ENCODE assay signal across 8 cellular contexts in genomic region chr12:48865441-48866290, GRCh38. TPM values are rescaled to one million over a fixed set of nuclear protein-coding genes. Genes with fewer than 3 reads are reported as not detected.
A peak's percentile ranks its signal among the peaks of the same experiment; 100 is the strongest.
DNase-seq lines count a peak whose midpoint lies in the region; ATAC-seq lines count a peak whose summit lies in the region.

RND1 (minus strand) TSS chr12:48865870; CDS start chr12:48865767, 103 bp downstream.

- H3K9me3 ChIP-seq in endocrine pancreas (ENCODE audit: control insufficient read depth, low read length) (no peaks in the 10 kb centered on the region), mesenchymal stem cell (ENCODE audit: control insufficient read depth, low read length) (no peaks in the 10 kb centered on the region)

- no peaks in the 10 kb centered on the region for H3K4me1 ChIP-seq in endocrine pancreas (ENCODE audit: control insufficient read depth, insufficient read depth, low read length)
- peaks cover 9% of the 10 kb centered on the region for H3K4me1 ChIP-seq in mesenchymal stem cell (ENCODE audit: control insufficient read depth, insufficient read depth, low read depth, low read length)

- no peak within 1 kb of the TSS for H2BK12ac ChIP-seq in mesenchymal stem cell (ENCODE audit: low read length in 2 of 2)

- no peaks in the 10 kb centered on the region for H3K27me3 ChIP-seq in endocrine pancreas (ENCODE audit: control insufficient read depth, insufficient read depth, low read length)
- H3K27me3 ChIP-seq in mesenchymal stem cell (ENCODE audit: control insufficient read depth in 1 of 2, insufficient read depth in 1 of 2, low read length in 2 of 2) = peaks cover 43 to 45% of the 10 kb centered on the region in 2 experiments

- H2AK5ac ChIP-seq in mesenchymal stem cell (ENCODE audit: low read length, severe bottlenecking) = no peak within 1 kb of the TSS

- peak; percentile 82 for ATAC-seq in GM21360 (IDR thresholded peaks at IDR 0.05; ENCODE audit: unreplicated experiment)

- H3K4me3 ChIP-seq in endocrine pancreas (ENCODE audit: control insufficient read depth, insufficient read depth, low read length) = peak within 1 kb of the TSS; percentile 7
- peak within 1 kb of the TSS; percentile 57 to 88 for H3K4me3 ChIP-seq in mesenchymal stem cell (ENCODE audit: insufficient read depth in 1 of 2, low read depth in 1 of 2, low read length in 2 of 2)

- H3K4ac ChIP-seq in mesenchymal stem cell (ENCODE audit: low read depth in 1 of 2, low read length in 2 of 2) = no peak within 1 kb of the TSS

- peak within 1 kb of the TSS in 1 of 2 experiments; percentile 11 for H3K18ac ChIP-seq in mesenchymal stem cell (ENCODE audit: low read depth in 1 of 2, low read length in 2 of 2)

- no peak within 1 kb of the TSS for H3K14ac ChIP-seq in mesenchymal stem cell (ENCODE audit: low read length in 2 of 2)

- H4K91ac ChIP-seq in mesenchymal stem cell (ENCODE audit: low read length) = no peak within 1 kb of the TSS

- no peaks in the 10 kb centered on the region for H3K79me1 ChIP-seq in mesenchymal stem cell (replicated peaks; ENCODE audit: low read length, poor library complexity, severe bottlenecking)

- H3K9ac ChIP-seq in endocrine pancreas (ENCODE audit: control insufficient read depth, insufficient read depth, low read length) = peak within 1 kb of the TSS; percentile 56
- H3K9ac ChIP-seq in mesenchymal stem cell (ENCODE audit: low read length) = peak within 1 kb of the TSS; percentile 64

- DNase-seq in COR-L47 (lab: John Stamatoyannopoulos, UW) (peak; percentile 95), HT-29 (ENCODE audit: low spot score) (peak; percentile 94), mesenchymal stem cell (peak; percentile 95)
- DNase-seq in NK-92 treated with Interleukin-12 subunit alpha and Interleukin-12 subunit beta, amount 100 ng/mL, for 24 hours (lab: John Stamatoyannopoulos, UW) = peak; percentile 47
- peak; percentile 73 for DNase-seq in activated CD8-positive, alpha-beta memory T cell treated with anti-CD3 and anti-CD28 coated beads, Interleukin-2, amount 50 U/mL, for 1 hour (ENCODE audit: extremely low read depth)
- peak; percentile 69 for DNase-seq in stimulated activated CD8-positive, alpha-beta memory T cell treated with anti-CD3 and anti-CD28 coated beads, Interleukin-12 subunit alpha, Interleukin-12 subunit beta, amount 100 ng/mL, for 24 hours (ENCODE audit: extremely low read depth)

- no peak within 1 kb of the TSS for H2BK5ac ChIP-seq in mesenchymal stem cell (ENCODE audit: low read depth, low read length, poor library complexity, severe bottlenecking)

- H2BK15ac ChIP-seq in mesenchymal stem cell (ENCODE audit: low read depth, poor library complexity, severe bottlenecking) = no peak within 1 kb of the TSS

- H3K23ac ChIP-seq in mesenchymal stem cell (ENCODE audit: low read length in 2 of 2) = no peak within 1 kb of the TSS

- H4K8ac ChIP-seq in mesenchymal stem cell (ENCODE audit: low read length) = no peak within 1 kb of the TSS

- peak within 1 kb of the TSS; percentile 67 for H3K4me2 ChIP-seq in mesenchymal stem cell (ENCODE audit: low read length, poor library complexity, severe bottlenecking)

- H2BK120ac ChIP-seq in mesenchymal stem cell (ENCODE audit: low read depth, low read length) = no peak within 1 kb of the TSS

- H2AFZ ChIP-seq in mesenchymal stem cell (ENCODE audit: low read depth, low read length) = peak within 1 kb of the TSS; percentile 69

- H3K36me3 ChIP-seq in endocrine pancreas (ENCODE audit: control insufficient read depth, insufficient read depth, low read length) (no peaks in the 10 kb centered on the region), mesenchymal stem cell (ENCODE audit: control insufficient read depth in 1 of 2, insufficient read depth in 2 of 2, low read depth in 1 of 2, low read length in 2 of 2) (no peaks in the 10 kb centered on the region)

- WGBS in mesenchymal stem cell = 1% methylated on average over 29 of the region's 30 CpGs

- no peak within 1 kb of the TSS for H3K27ac ChIP-seq in mesenchymal stem cell (ENCODE audit: low read length, poor library complexity, severe bottlenecking)

RNA-seq across cellular contexts. Expression of gene RND1, which starts in this region (rescaled TPM):
- 8.7 and 9.8 TPM in 2 replicates for total RNA-seq in HT-29 (2014; rRNA removed; shearing (Covaris generic))
- 0.39 TPM for polyA plus RNA-seq in mesenchymal stem cell (2013, experiment 1 of 2)
- 0.51 TPM for polyA plus RNA-seq in mesenchymal stem cell (2013, experiment 2 of 2)
